Comparison of ENCODE assay signal across 8 cellular contexts in the genomic region with DNA sequence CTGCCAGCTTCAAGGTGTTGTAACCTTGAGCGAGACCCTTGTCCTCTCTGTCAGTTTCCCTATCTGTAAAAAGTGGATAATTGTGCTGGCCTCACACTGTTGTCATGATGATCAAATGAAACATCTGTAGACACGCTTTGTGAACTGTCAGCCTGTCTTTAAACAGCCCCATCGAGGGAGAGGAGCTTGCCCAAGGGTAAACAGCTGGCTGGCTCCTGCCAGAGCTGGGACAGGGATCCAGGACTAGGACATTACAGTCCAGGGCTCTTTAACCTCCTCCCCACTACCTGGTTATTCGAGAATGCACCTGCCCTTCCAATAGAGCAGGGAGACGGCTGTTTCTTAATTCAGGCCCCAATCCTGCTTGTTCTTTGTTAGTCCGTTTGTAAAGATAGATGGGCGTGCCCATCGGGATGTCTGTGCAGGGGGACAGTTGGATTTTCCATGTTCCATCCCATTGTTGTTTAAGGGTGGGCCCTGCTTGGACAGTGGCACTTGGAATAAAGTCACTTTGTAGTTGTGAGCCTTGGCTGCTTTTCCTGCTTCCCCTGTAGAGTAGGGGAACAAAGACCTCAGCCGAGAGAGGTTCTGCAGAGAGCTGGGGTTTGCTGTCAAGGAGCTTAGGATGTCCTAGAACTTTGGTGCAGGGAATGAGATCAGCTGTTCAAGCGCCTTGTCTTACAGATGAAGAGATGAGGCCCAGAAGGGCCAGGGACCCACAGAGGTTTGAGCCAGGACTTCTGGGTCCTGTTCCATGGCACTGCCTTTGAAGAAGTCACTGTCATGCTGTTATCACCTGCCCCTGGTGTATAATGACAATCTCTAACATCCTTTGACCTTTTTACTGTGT.
DNase-seq lines count a peak whose midpoint lies in the region; ATAC-seq, FAIRE-seq and TF ChIP-seq lines count a peak whose summit lies in the region.

No MANE protein-coding gene starts in this region.

- intact Hi-C loops in HCT116 (cut with micrococcal nuclease): no loop called here
- intact Hi-C loops in activated CD4-positive, alpha-beta memory T cell treated with anti-CD3 and anti-CD28 coated beads for 36 hours (cut with micrococcal nuclease): loop anchor here (2.0 to 10.0 kb wide), 4 partner anchors 29 to 309 kb away; partner anchors contain the start of genes DSN1 and NDRG3

- H3K4me3 Mint-ChIP-seq in activated CD4-positive, alpha-beta memory T cell treated with anti-CD3 and anti-CD28 coated beads for 36 hours: peak overlapping the region; percentile 87

- H3K27me3 Mint-ChIP-seq in activated CD4-positive, alpha-beta memory T cell treated with anti-CD3 and anti-CD28 coated beads for 36 hours: no peaks in the 10 kb centered on the region

- H2AFZ ChIP-seq in HCT116 (ENCODE audit: low read depth, low read length, poor library complexity, severe bottlenecking): no peak overlapping the region

- H3K27ac ChIP-seq in HCT116 (ENCODE audit: low read depth, low read length): 0 out of 2 replicates have a peak overlapping the region, but pooled peaks have one; percentile 27
- peak overlapping the region; percentile 98 to 99 for H3K27ac ChIP-seq in right atrium auricular region
- H3K27ac ChIP-seq in small intestine (ENCODE audit: low read depth in 1 of 2, low read length in 1 of 2): peak overlapping the region in 1 of 2 donors; percentile 93

- H3K36me3 ChIP-seq in HCT116 (ENCODE audit: control insufficient read depth in 1 of 2, insufficient read depth in 2 of 2, low read length in 2 of 2) (no peaks in the 10 kb centered on the region), right atrium auricular region (no peaks in the 10 kb centered on the region), small intestine (ENCODE audit: control insufficient read depth in 2 of 2, insufficient read depth in 2 of 2, low read length in 2 of 2) (no peaks in the 10 kb centered on the region)

- DNase-seq in HCT116 (ENCODE audit: low read depth, low spot score): no peak
- DNase-seq in activated CD4-positive, alpha-beta memory T cell treated with anti-CD3 and anti-CD28 coated beads for 36 hours: no peak
- DNase-seq in right atrium auricular region (ENCODE audit: low spot score): no peak
- peak; percentile 26 for DNase-seq in small intestine
- DNase-seq in hepatic stellate cell (ENCODE audit: low spot score): no peak
- DNase-seq in SKM-1 treated with dmso at 0.1 percent for 144 hours (lab: John Stamatoyannopoulos, UW; ENCODE audit: unreplicated experiment): no peak

- no peaks in the 10 kb centered on the region for H3K36me3 Mint-ChIP-seq in activated CD4-positive, alpha-beta memory T cell treated with anti-CD3 and anti-CD28 coated beads for 36 hours

- H3K9me3 ChIP-seq in HCT116 (ENCODE audit: control insufficient read depth in 1 of 2, insufficient read depth in 1 of 2, low read depth in 1 of 2, low read length in 2 of 2): no peaks in the 10 kb centered on the region
- no peaks in the 10 kb centered on the region for H3K9me3 ChIP-seq in right atrium auricular region
- H3K9me3 ChIP-seq in small intestine (ENCODE audit: control insufficient read depth, low read depth): no peaks in the 10 kb centered on the region

- H4K20me1 ChIP-seq in HCT116 (ENCODE audit: insufficient read depth): no peaks in the 10 kb centered on the region; the same call in 1 of the 2 replicates

- H3K27me3 ChIP-seq in HCT116 (ENCODE audit: insufficient read depth, low read length) (no peaks in the 10 kb centered on the region), right atrium auricular region (no peaks in the 10 kb centered on the region), small intestine (ENCODE audit: control insufficient read depth in 2 of 2, insufficient read depth in 2 of 2, low read length in 2 of 2) (no peaks in the 10 kb centered on the region)

- no peaks in the 10 kb centered on the region for H3K9me2 ChIP-seq in HCT116 (ENCODE audit: insufficient read depth)

- H3K4me1 ChIP-seq in HCT116 (ENCODE audit: control insufficient read depth in 1 of 2, insufficient read depth in 2 of 2, low read length in 2 of 2) (peaks cover 73 to 77% of the 10 kb centered on the region in 2 experiments), right atrium auricular region (peaks cover 0 to 72% of the 10 kb centered on the region in 2 donors), small intestine (ENCODE audit: control insufficient read depth in 2 of 2, insufficient read depth in 1 of 2, low read depth in 1 of 2, low read length in 1 of 2) (peaks cover 17 to 36% of the 10 kb centered on the region in 2 donors)

- H3K4me1 Mint-ChIP-seq in activated CD4-positive, alpha-beta memory T cell treated with anti-CD3 and anti-CD28 coated beads for 36 hours (ENCODE audit: low read depth): peaks cover 71% of the 10 kb centered on the region

- ATAC-seq in HCT116: no peak
- no peak for ATAC-seq in HG03159 (IDR thresholded peaks at IDR 0.05; ENCODE audit: unreplicated experiment)
- ATAC-seq in GM21737 (IDR thresholded peaks at IDR 0.05; ENCODE audit: unreplicated experiment): no peak

- peak overlapping the region; percentile 33 for H3K27ac Mint-ChIP-seq in activated CD4-positive, alpha-beta memory T cell treated with anti-CD3 and anti-CD28 coated beads for 36 hours

- TF ChIP-seq CTCF in HCT116 (IDR thresholded peaks at IDR 0.05 in 2 of 3, conservative IDR thresholded peaks at IDR 0.05 in 1 of 3; ENCODE audit: borderline replicate concordance in 1 of 3, insufficient read depth in 1 of 3, low read depth in 2 of 3, low read length in 2 of 3): no peak
- no peak for TF ChIP-seq CTCF in right atrium auricular region (IDR thresholded peaks at IDR 0.05)

- H3K9ac ChIP-seq in HCT116 (ENCODE audit: low read length): peak overlapping the region; percentile 82

- TSS peak; percentile 63 for BruUV-seq in HCT116 (replicated peaks; lab: Mats Ljungman, UMichigan)

- no peak for FAIRE-seq in small intestine (lab: Jason Lieb, UNC)

- H3K4me2 ChIP-seq in HCT116 (ENCODE audit: low read length): peak overlapping the region; percentile 98

- peak overlapping the region; percentile 87; a peak in 3 of 4 replicates for H3K4me3 ChIP-seq in HCT116 (replicated peaks in 1 of 2; ENCODE audit: low read depth in 1 of 2, low read length in 2 of 2)
- H3K4me3 ChIP-seq in right atrium auricular region: peak overlapping the region; percentile 77 to 84
- H3K4me3 ChIP-seq in small intestine (ENCODE audit: low read depth in 1 of 2, low read length in 2 of 2): peak overlapping the region in 1 of 2 donors; percentile 61

- no peak for TF ChIP-seq RAD21 in HCT116 (IDR thresholded peaks at IDR 0.05; ENCODE audit: low read depth)

- H3K79me2 ChIP-seq in HCT116 (ENCODE audit: insufficient read depth, low read length): peaks cover 53% of the 10 kb centered on the region

- RAD21 ChIA-PET in HCT116 (lab: Charles Lee; ENCODE audit: low non-redundant PET in 1 of 2, low total read pairs in 2 of 2, uncharacterized antibody in 2 of 2, unreplicated experiment in 2 of 2): no interaction called here

- WGBS in small intestine, 3 donors: 25 to 39% (median 27%) methylated on average over 10 of the region's 10 CpGs

- CTCF ChIA-PET in HCT116 (lab: Charles Lee): interaction anchor here (1.5 kb wide), 1 partner anchor 10 kb away, joined by 3 read pairs; no protein-coding TSS in a partner anchor
- CTCF ChIA-PET in activated CD4-positive, alpha-beta memory T cell treated with anti-CD3 and anti-CD28 coated beads for 36 hours (lab: Charles Lee): interaction anchor here (1.3 kb wide), 1 partner anchor 29 kb away, joined by 5 read pairs; no protein-coding TSS in a partner anchor

- TF ChIP-seq POLR2A in HCT116 (IDR thresholded peaks at IDR 0.05; ENCODE audit: borderline replicate concordance, extremely low read depth, insufficient read depth, insufficient read length): no peak

- POLR2A ChIA-PET in HCT116 (lab: Charles Lee): interaction anchor here (1.9 kb wide), 1 partner anchor 9 kb away, joined by 5 read pairs; no protein-coding TSS in a partner anchor
- POLR2A ChIA-PET in activated CD4-positive, alpha-beta memory T cell treated with anti-CD3 and anti-CD28 coated beads for 36 hours (lab: Charles Lee): interaction anchor here (1.0 to 1.5 kb wide), 2 partner anchors 10 to 22 kb away, joined by 3 read pairs; no protein-coding TSS in a partner anchor

- no peaks in the 10 kb centered on the region for H3K9me3 Mint-ChIP-seq in activated CD4-positive, alpha-beta memory T cell treated with anti-CD3 and anti-CD28 coated beads for 36 hours

TF ChIP-seq in HCT116, 20 proteins besides CTCF, POLR2A, EP300 and RAD21 (continues in another document):
- TF ChIP-seq, protein P1, sequence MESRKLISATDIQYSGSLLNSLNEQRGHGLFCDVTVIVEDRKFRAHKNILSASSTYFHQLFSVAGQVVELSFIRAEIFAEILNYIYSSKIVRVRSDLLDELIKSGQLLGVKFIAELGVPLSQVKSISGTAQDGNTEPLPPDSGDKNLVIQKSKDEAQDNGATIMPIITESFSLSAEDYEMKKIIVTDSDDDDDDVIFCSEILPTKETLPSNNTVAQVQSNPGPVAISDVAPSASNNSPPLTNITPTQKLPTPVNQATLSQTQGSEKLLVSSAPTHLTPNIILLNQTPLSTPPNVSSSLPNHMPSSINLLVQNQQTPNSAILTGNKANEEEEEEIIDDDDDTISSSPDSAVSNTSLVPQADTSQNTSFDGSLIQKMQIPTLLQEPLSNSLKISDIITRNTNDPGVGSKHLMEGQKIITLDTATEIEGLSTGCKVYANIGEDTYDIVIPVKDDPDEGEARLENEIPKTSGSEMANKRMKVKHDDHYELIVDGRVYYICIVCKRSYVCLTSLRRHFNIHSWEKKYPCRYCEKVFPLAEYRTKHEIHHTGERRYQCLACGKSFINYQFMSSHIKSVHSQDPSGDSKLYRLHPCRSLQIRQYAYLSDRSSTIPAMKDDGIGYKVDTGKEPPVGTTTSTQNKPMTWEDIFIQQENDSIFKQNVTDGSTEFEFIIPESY (IDR thresholded peaks at IDR 0.05; ENCODE audit: extremely low read depth, insufficient replicate concordance, low read length): no peak
- no peak for TF ChIP-seq FOSL1 (IDR thresholded peaks at IDR 0.05; ENCODE audit: low read depth)
